In the genomic region with DNA sequence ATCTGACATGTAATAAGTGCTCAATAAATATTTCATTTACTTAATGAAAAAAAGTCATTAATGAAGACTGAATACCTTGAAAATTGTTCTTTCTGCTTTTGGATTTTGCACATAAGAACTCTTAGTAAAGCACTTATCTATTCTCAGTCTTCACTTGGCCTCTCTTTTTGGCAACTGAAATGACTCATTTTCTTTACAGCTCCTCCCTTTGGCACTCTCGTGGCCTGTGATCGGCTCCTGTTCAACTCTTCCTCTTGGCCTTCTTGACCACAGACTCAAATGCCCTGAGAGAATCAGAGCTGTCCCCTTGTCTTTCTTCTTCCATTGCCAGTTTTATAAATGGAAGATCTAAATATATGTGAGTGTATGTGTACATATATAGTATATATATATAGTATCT, we compare ENCODE assay signal across 34 cellular contexts. TPM values are rescaled to one million over a fixed set of nuclear protein-coding genes. Genes with fewer than 3 reads are reported as not detected.
A peak's percentile ranks its signal among the peaks of the same experiment; 100 is the strongest.
DNase-seq lines count a peak whose midpoint lies in the region; ATAC-seq and TF ChIP-seq lines count a peak whose summit lies in the region.
"Had no signal": no experiment of that assay in that cellular context is flagged by ENCODE, and none has a peak within 500 bp of the region (broad histone marks: within the 10 kb centered on the region; RNA-seq: fewer than 3 reads in every experiment).

No MANE protein-coding gene starts in this region.

- H3K27me3 Mint-ChIP-seq in WTC11 (ENCODE audit: low read depth): no peaks in the 10 kb centered on the region
- H3K27me3 Mint-ChIP-seq: activated CD4-positive, alpha-beta T cell treated with anti-CD3 and anti-CD28 coated beads for 36 hours; activated naive CD8-positive, alpha-beta T cell treated with anti-CD3 and anti-CD28 coated beads, Interleukin-2, amount 10 ng/mL, durations not matched to agents 7 days and 5 days; CD8-positive, alpha-beta memory T cell; dendritic cell treated with granulocyte-macrophage colony-stimulating factor and Interleukin-4, amounts not matched to agents 40 ng/mL and 50 ng/mL, for 4 days; naive thymus-derived CD8-positive, alpha-beta T cell; stimulated activated naive CD8-positive, alpha-beta T cell treated with anti-CD3 and anti-CD28 coated beads, Interleukin-15, amount 100 ng/mL, for 72 hours had no signal

- no peak overlapping the region for H3K27ac Mint-ChIP-seq in WTC11
- H3K27ac Mint-ChIP-seq: activated CD4-positive, alpha-beta T cell treated with anti-CD3 and anti-CD28 coated beads for 36 hours; activated CD8-positive, alpha-beta T cell treated with anti-CD3 and anti-CD28 coated beads, Interleukin-2, amount 10 ng/mL, durations not matched to agents 7 days and 5 days; activated naive CD8-positive, alpha-beta T cell treated with anti-CD3 and anti-CD28 coated beads, Interleukin-2, amount 10 ng/mL, durations not matched to agents 7 days and 5 days; CD8-positive, alpha-beta memory T cell; dendritic cell treated with granulocyte-macrophage colony-stimulating factor and Interleukin-4, amounts not matched to agents 40 ng/mL and 50 ng/mL, for 4 days; endodermal cell; naive thymus-derived CD8-positive, alpha-beta T cell; stimulated activated naive CD8-positive, alpha-beta T cell treated with anti-CD3 and anti-CD28 coated beads, Interleukin-15, amount 100 ng/mL, for 72 hours had no signal

- peaks cover 5% of the 10 kb centered on the region for H3K4me1 Mint-ChIP-seq in WTC11
- H3K4me1 Mint-ChIP-seq: activated CD4-positive, alpha-beta T cell treated with anti-CD3 and anti-CD28 coated beads for 36 hours; activated naive CD8-positive, alpha-beta T cell treated with anti-CD3 and anti-CD28 coated beads, Interleukin-2, amount 10 ng/mL, durations not matched to agents 7 days and 5 days; CD8-positive, alpha-beta memory T cell; endodermal cell; naive thymus-derived CD8-positive, alpha-beta T cell; stimulated activated naive CD8-positive, alpha-beta T cell treated with anti-CD3 and anti-CD28 coated beads, Interleukin-15, amount 100 ng/mL, for 72 hours had no signal

- H3K4me3 Mint-ChIP-seq in WTC11: no peak overlapping the region
- H3K4me3 Mint-ChIP-seq: activated CD4-positive, alpha-beta T cell treated with anti-CD3 and anti-CD28 coated beads for 36 hours; activated CD8-positive, alpha-beta T cell treated with anti-CD3 and anti-CD28 coated beads, Interleukin-2, amount 10 ng/mL, durations not matched to agents 7 days and 5 days; activated naive CD8-positive, alpha-beta T cell treated with anti-CD3 and anti-CD28 coated beads, Interleukin-2, amount 10 ng/mL, durations not matched to agents 7 days and 5 days; CD8-positive, alpha-beta memory T cell; dendritic cell treated with granulocyte-macrophage colony-stimulating factor and Interleukin-4, amounts not matched to agents 40 ng/mL and 50 ng/mL, for 4 days; endodermal cell; naive thymus-derived CD8-positive, alpha-beta T cell; stimulated activated naive CD8-positive, alpha-beta T cell treated with anti-CD3 and anti-CD28 coated beads, Interleukin-15, amount 100 ng/mL, for 72 hours had no signal

- H3K9me3 Mint-ChIP-seq in WTC11: no peaks in the 10 kb centered on the region
- H3K9me3 Mint-ChIP-seq: CD8-positive, alpha-beta memory T cell; dendritic cell treated with granulocyte-macrophage colony-stimulating factor and Interleukin-4, amounts not matched to agents 40 ng/mL and 50 ng/mL, for 4 days; endodermal cell; stimulated activated naive CD8-positive, alpha-beta T cell treated with anti-CD3 and anti-CD28 coated beads, Interleukin-15, amount 100 ng/mL, for 72 hours had no signal

- POLR2A ChIA-PET in WTC11 (lab: Charles Lee): no interaction called here

- DNase-seq in AG20443 (ENCODE audit: low spot score) (peak; percentile 17), HCEC 1CT (peak; percentile 2), NCI-H226 (peak; percentile 50), fibroblast of mammary gland (ENCODE audit: low read depth) (peak; percentile 29), caudate nucleus (lab: John Stamatoyannopoulos, UW) (no peak), DMS 273 (lab: John Stamatoyannopoulos, UW; ENCODE audit: unreplicated experiment) (no peak), WTC11 (ENCODE audit: low spot score) (no peak)
- DNase-seq: activated CD4-positive, alpha-beta T cell treated with anti-CD3 and anti-CD28 coated beads for 36 hours; activated CD8-positive, alpha-beta T cell treated with anti-CD3 and anti-CD28 coated beads, Interleukin-2, amount 10 ng/mL, durations not matched to agents 7 days and 5 days; activated naive CD8-positive, alpha-beta T cell treated with anti-CD3 and anti-CD28 coated beads, Interleukin-2, amount 10 ng/mL, durations not matched to agents 7 days and 5 days; BE2C; CD8-positive, alpha-beta memory T cell; central memory CD4-positive, alpha-beta T cell; DMS153; endodermal cell; GF-D8; glutamatergic neuron; IMR-90; left ventricle myocardium inferior; midbrain; naive thymus-derived CD8-positive, alpha-beta T cell; NCI-H1417 treated with DMSO at 0.1 percent for 48 hours; NCI-H446 treated with DMSO at 0.1 percent for 48 hours; nucleus accumbens; SK-N-SH; small intestine; stimulated activated CD8-positive, alpha-beta memory T cell treated with anti-CD3 and anti-CD28 coated beads, Interleukin-4, amount 100 ng/mL, for 48 hours; stimulated activated naive CD8-positive, alpha-beta T cell treated with anti-CD3 and anti-CD28 coated beads, Interleukin-15, amount 100 ng/mL, for 72 hours had no signal

- no peak overlapping the region for H3K4me3 ChIP-seq in fibroblast of mammary gland (ENCODE audit: control insufficient read depth, low read depth, low read length)
- H3K4me3 ChIP-seq: A549, esophagus muscularis mucosa, left ventricle myocardium inferior, vagina had no signal

- ATAC-seq in WTC11: no peak
- ATAC-seq in HG03139 (IDR thresholded peaks at IDR 0.05; ENCODE audit: unreplicated experiment): no peak
- ATAC-seq: A549; activated CD4-positive, alpha-beta T cell treated with anti-CD3 and anti-CD28 coated beads for 36 hours; activated CD8-positive, alpha-beta T cell treated with anti-CD3 and anti-CD28 coated beads, Interleukin-2, amount 10 ng/mL, durations not matched to agents 7 days and 5 days; naive thymus-derived CD8-positive, alpha-beta T cell; stimulated activated naive CD8-positive, alpha-beta T cell treated with anti-CD3 and anti-CD28 coated beads, Interleukin-15, amount 100 ng/mL, for 72 hours had no signal

- CTCF ChIA-PET in WTC11 (lab: Charles Lee): no interaction called here

- no peak for TF ChIP-seq CTCF in fibroblast of mammary gland (conservative IDR thresholded peaks at IDR 0.05; ENCODE audit: control insufficient read depth, insufficient read depth, low read depth, low read length)
- no peak for TF ChIP-seq CTCF in WTC11 (IDR thresholded peaks at IDR 0.05)

- H3K27ac ChIP-seq in caudate nucleus (ENCODE audit: low read depth, low read length): no peak overlapping the region
- H3K27ac ChIP-seq: A549, esophagus muscularis mucosa, left ventricle myocardium inferior, vagina had no signal

- no peaks in the 10 kb centered on the region for H3K36me3 Mint-ChIP-seq in WTC11
- H3K36me3 Mint-ChIP-seq: activated naive CD8-positive, alpha-beta T cell treated with anti-CD3 and anti-CD28 coated beads, Interleukin-2, amount 10 ng/mL, durations not matched to agents 7 days and 5 days; CD8-positive, alpha-beta memory T cell; naive thymus-derived CD8-positive, alpha-beta T cell had no signal

TF ChIP-seq in WTC11, 78 proteins besides CTCF, POLR2A, EP300 and RAD21 (continues in another document):
- TF ChIP-seq ZNF423 (CRISPR knock-in tag; IDR thresholded peaks at IDR 0.05): no peak
- TF ChIP-seq, protein P1, sequence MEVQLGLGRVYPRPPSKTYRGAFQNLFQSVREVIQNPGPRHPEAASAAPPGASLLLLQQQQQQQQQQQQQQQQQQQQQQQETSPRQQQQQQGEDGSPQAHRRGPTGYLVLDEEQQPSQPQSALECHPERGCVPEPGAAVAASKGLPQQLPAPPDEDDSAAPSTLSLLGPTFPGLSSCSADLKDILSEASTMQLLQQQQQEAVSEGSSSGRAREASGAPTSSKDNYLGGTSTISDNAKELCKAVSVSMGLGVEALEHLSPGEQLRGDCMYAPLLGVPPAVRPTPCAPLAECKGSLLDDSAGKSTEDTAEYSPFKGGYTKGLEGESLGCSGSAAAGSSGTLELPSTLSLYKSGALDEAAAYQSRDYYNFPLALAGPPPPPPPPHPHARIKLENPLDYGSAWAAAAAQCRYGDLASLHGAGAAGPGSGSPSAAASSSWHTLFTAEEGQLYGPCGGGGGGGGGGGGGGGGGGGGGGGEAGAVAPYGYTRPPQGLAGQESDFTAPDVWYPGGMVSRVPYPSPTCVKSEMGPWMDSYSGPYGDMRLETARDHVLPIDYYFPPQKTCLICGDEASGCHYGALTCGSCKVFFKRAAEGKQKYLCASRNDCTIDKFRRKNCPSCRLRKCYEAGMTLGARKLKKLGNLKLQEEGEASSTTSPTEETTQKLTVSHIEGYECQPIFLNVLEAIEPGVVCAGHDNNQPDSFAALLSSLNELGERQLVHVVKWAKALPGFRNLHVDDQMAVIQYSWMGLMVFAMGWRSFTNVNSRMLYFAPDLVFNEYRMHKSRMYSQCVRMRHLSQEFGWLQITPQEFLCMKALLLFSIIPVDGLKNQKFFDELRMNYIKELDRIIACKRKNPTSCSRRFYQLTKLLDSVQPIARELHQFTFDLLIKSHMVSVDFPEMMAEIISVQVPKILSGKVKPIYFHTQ (CRISPR knock-in tag; IDR thresholded peaks at IDR 0.05): no peak
- TF ChIP-seq, protein P2, sequence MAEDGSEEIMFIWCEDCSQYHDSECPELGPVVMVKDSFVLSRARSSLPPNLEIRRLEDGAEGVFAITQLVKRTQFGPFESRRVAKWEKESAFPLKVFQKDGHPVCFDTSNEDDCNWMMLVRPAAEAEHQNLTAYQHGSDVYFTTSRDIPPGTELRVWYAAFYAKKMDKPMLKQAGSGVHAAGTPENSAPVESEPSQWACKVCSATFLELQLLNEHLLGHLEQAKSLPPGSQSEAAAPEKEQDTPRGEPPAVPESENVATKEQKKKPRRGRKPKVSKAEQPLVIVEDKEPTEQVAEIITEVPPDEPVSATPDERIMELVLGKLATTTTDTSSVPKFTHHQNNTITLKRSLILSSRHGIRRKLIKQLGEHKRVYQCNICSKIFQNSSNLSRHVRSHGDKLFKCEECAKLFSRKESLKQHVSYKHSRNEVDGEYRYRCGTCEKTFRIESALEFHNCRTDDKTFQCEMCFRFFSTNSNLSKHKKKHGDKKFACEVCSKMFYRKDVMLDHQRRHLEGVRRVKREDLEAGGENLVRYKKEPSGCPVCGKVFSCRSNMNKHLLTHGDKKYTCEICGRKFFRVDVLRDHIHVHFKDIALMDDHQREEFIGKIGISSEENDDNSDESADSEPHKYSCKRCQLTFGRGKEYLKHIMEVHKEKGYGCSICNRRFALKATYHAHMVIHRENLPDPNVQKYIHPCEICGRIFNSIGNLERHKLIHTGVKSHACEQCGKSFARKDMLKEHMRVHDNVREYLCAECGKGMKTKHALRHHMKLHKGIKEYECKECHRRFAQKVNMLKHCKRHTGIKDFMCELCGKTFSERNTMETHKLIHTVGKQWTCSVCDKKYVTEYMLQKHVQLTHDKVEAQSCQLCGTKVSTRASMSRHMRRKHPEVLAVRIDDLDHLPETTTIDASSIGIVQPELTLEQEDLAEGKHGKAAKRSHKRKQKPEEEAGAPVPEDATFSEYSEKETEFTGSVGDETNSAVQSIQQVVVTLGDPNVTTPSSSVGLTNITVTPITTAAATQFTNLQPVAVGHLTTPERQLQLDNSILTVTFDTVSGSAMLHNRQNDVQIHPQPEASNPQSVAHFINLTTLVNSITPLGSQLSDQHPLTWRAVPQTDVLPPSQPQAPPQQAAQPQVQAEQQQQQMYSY (CRISPR knock-in tag; IDR thresholded peaks at IDR 0.05): no peak

RNA-seq across cellular contexts. Expression of a gene that starts 54.2 kb away (rescaled TPM):
- total RNA-seq in WTC11 (2021): 0.14 to 0.39 TPM (median 0.17 TPM) in 3 replicates
- total RNA-seq: activated CD4-positive, alpha-beta T cell treated with anti-CD3 and anti-CD28 coated beads for 36 hours; activated CD8-positive, alpha-beta T cell treated with anti-CD3 and anti-CD28 coated beads, Interleukin-2, amount 10 ng/mL, durations not matched to agents 7 days and 5 days; activated naive CD8-positive, alpha-beta T cell treated with anti-CD3 and anti-CD28 coated beads, Interleukin-2, amount 10 ng/mL, durations not matched to agents 7 days and 5 days; CD8-positive, alpha-beta memory T cell; naive thymus-derived CD8-positive, alpha-beta T cell; OCI-LY7 had no signal

Comparison
In these comparisons a context has a peak if more than half of its experiments do, and no peak if none do; other contexts are left out.
1. DNase-seq: peak in AG20443 (single experiment), HCEC 1CT (single experiment), NCI-H226 (single experiment) and fibroblast of mammary gland (single experiment); none in caudate nucleus (0 of 61), DMS 273 (single experiment) and WTC11 (single experiment).